ENCODE assay signal across 15 cellular contexts in genomic region chr11:62885137-62885536, GRCh38. TPM values are rescaled to one million over a fixed set of nuclear protein-coding genes. Genes with fewer than 3 reads are reported as not detected.
DNase-seq lines count a peak whose midpoint lies in the region; ATAC-seq and TF ChIP-seq lines count a peak whose summit lies in the region.
"Had no signal": no experiment of that assay in that cellular context is flagged by ENCODE, and none has a peak within 500 bp of the region (broad histone marks: within the 10 kb centered on the region; RNA-seq: fewer than 3 reads in every experiment).

No MANE protein-coding gene starts in this region.

- H3K9me3 ChIP-seq in fibroblast of lung (ENCODE audit: control insufficient read depth, insufficient read depth, low read depth, low read length) (no peaks in the 10 kb centered on the region), vagina (no peaks in the 10 kb centered on the region), gastrocnemius medialis (no peaks in the 10 kb centered on the region)
- H3K9me3 ChIP-seq: ascending aorta had no signal

- peaks cover 81% of the 10 kb centered on the region for H3K4me1 Mint-ChIP-seq in activated T-cell treated with anti-CD3 and anti-CD28 coated beads, Interleukin-2, amount 50 U/mL, for 72 hours (ENCODE audit: low read depth)
- H3K4me1 Mint-ChIP-seq in activated CD8-positive, alpha-beta T cell treated with anti-CD3 and anti-CD28 coated beads, Interleukin-2, amount 10 ng/mL, durations not matched to agents 7 days and 5 days (ENCODE audit: low read depth): peaks cover 39% of the 10 kb centered on the region
- H3K4me1 Mint-ChIP-seq in stimulated activated effector memory CD8-positive, alpha-beta T cell treated with anti-CD3 and anti-CD28 coated beads, Interleukin-12 subunit alpha, Interleukin-12 subunit beta, amount 100 ng/mL, for 72 hours: peaks cover 68% of the 10 kb centered on the region

- H3K9me3 Mint-ChIP-seq in activated T-cell treated with anti-CD3 and anti-CD28 coated beads, Interleukin-2, amount 50 U/mL, for 72 hours: no peaks in the 10 kb centered on the region
- H3K9me3 Mint-ChIP-seq in activated CD8-positive, alpha-beta T cell treated with anti-CD3 and anti-CD28 coated beads, Interleukin-2, amount 10 ng/mL, durations not matched to agents 7 days and 5 days (ENCODE audit: insufficient read depth): no peaks in the 10 kb centered on the region
- H3K9me3 Mint-ChIP-seq in stimulated activated effector memory CD8-positive, alpha-beta T cell treated with anti-CD3 and anti-CD28 coated beads, Interleukin-12 subunit alpha, Interleukin-12 subunit beta, amount 100 ng/mL, for 72 hours: no peaks in the 10 kb centered on the region
- H3K9me3 Mint-ChIP-seq: immature natural killer cell; naive thymus-derived CD4-positive, alpha-beta T cell had no signal

- peaks cover 2% of the 10 kb centered on the region for H4K20me1 ChIP-seq in fibroblast of lung (ENCODE audit: control insufficient read depth, extremely low read depth, insufficient read depth, low read length)

- intact Hi-C loops in vagina (cut with DNase I): no loop called here
- intact Hi-C loops in gastrocnemius medialis (cut with DNase I; ENCODE audit: low total_unique reads): no loop called here

- TF ChIP-seq CTCF in fibroblast of lung (conservative IDR thresholded peaks at IDR 0.05 in 1 of 2, IDR thresholded peaks at IDR 0.05 in 1 of 2; ENCODE audit: low read depth in 1 of 2, low read length in 2 of 2) (no peak), vagina (IDR thresholded peaks at IDR 0.05) (no peak), gastrocnemius medialis (IDR thresholded peaks at IDR 0.05 in 4 of 5, conservative IDR thresholded peaks at IDR 0.05 in 1 of 5) (no peak)

- peaks cover 59% of the 10 kb centered on the region for H3K79me2 ChIP-seq in fibroblast of lung (ENCODE audit: control insufficient read depth, insufficient read depth, low read length)

- H2AFZ ChIP-seq in fibroblast of lung (ENCODE audit: low read length): no peak overlapping the region

- H3K27me3 Mint-ChIP-seq in activated T-cell treated with anti-CD3 and anti-CD28 coated beads, Interleukin-2, amount 50 U/mL, for 72 hours (ENCODE audit: low read depth): no peaks in the 10 kb centered on the region
- no peaks in the 10 kb centered on the region for H3K27me3 Mint-ChIP-seq in activated CD8-positive, alpha-beta T cell treated with anti-CD3 and anti-CD28 coated beads, Interleukin-2, amount 10 ng/mL, durations not matched to agents 7 days and 5 days (ENCODE audit: low read depth)

- DNase-seq in activated T-cell treated with anti-CD3 and anti-CD28 coated beads, Interleukin-2, amount 50 U/mL, for 72 hours: no peak
- no peak for DNase-seq in activated T-cell treated with anti-CD3 and anti-CD28 coated beads, Interleukin-2, amount 50 U/mL, for 48 hours
- DNase-seq in activated CD8-positive, alpha-beta T cell treated with anti-CD3 and anti-CD28 coated beads, Interleukin-2, amount 10 ng/mL, durations not matched to agents 7 days and 5 days: no peak
- no peak for DNase-seq in fibroblast of lung (ENCODE audit: low read depth in 2 of 2)
- no peak for DNase-seq in stimulated activated effector memory CD8-positive, alpha-beta T cell treated with anti-CD3 and anti-CD28 coated beads, Interleukin-12 subunit alpha, Interleukin-12 subunit beta, amount 100 ng/mL, for 72 hours (ENCODE audit: low spot score in 2 of 2)
- DNase-seq in vagina (ENCODE audit: extremely low spot score in 2 of 2): no peak
- no peak for DNase-seq in gastrocnemius medialis
- DNase-seq: immature natural killer cell; KG1; naive thymus-derived CD4-positive, alpha-beta T cell; NCI-H2081; stimulated activated naive CD4-positive, alpha-beta T cell had no signal

- in situ Hi-C loops in gastrocnemius medialis (cut with MboI; ENCODE audit: low sequenced_read_pairs in 4 of 4): loop anchor here in 1 of 4 donors (25.0 kb wide), 1 partner anchor 773 kb away; the partner anchor contains the start of gene INCENP

- no peak overlapping the region for H3K9ac ChIP-seq in fibroblast of lung (ENCODE audit: insufficient read depth, low read length)

- H3K4me1 ChIP-seq in fibroblast of lung (ENCODE audit: control insufficient read depth, extremely low read depth, insufficient read depth, low read length) (peaks cover 20% of the 10 kb centered on the region), vagina (peaks cover 74% of the 10 kb centered on the region), gastrocnemius medialis (peaks cover 36 to 39% of the 10 kb centered on the region in 2 donors)

- H3K4me3 Mint-ChIP-seq in activated T-cell treated with anti-CD3 and anti-CD28 coated beads, Interleukin-2, amount 50 U/mL, for 72 hours: peak overlapping the region; percentile 77 to 98
- H3K4me3 Mint-ChIP-seq in activated CD8-positive, alpha-beta T cell treated with anti-CD3 and anti-CD28 coated beads, Interleukin-2, amount 10 ng/mL, durations not matched to agents 7 days and 5 days: peak overlapping the region; percentile 5
- H3K4me3 Mint-ChIP-seq in stimulated activated effector memory CD8-positive, alpha-beta T cell treated with anti-CD3 and anti-CD28 coated beads, Interleukin-12 subunit alpha, Interleukin-12 subunit beta, amount 100 ng/mL, for 72 hours: peak overlapping the region; percentile 95
- H3K4me3 Mint-ChIP-seq: immature natural killer cell had no signal

- H3K27ac ChIP-seq in fibroblast of lung (ENCODE audit: insufficient read depth, low read length) (no peak overlapping the region), vagina (no peak overlapping the region), gastrocnemius medialis (peak overlapping the region in 1 of 4 donors; percentile 8)

- H3K36me3 ChIP-seq in fibroblast of lung (ENCODE audit: control insufficient read depth, insufficient read depth, low read length): peaks cover 50% of the 10 kb centered on the region
- peaks cover 5 to 72% of the 10 kb centered on the region in 2 donors for H3K36me3 ChIP-seq in vagina
- peaks cover 19 to 71% of the 10 kb centered on the region in 2 donors for H3K36me3 ChIP-seq in gastrocnemius medialis

- peak overlapping the region in 3 of 4 experiments; percentile 16 to 100 (median 49) for H3K4me3 ChIP-seq in fibroblast of lung (replicated peaks in 1 of 4; ENCODE audit: control extremely low read depth in 1 of 4, insufficient read depth in 1 of 4, low read depth in 3 of 4, low read length in 4 of 4)
- no peak overlapping the region for H3K4me3 ChIP-seq in vagina
- H3K4me3 ChIP-seq in gastrocnemius medialis: no peak overlapping the region

- peak overlapping the region; percentile 83 for H3K27ac Mint-ChIP-seq in activated T-cell treated with anti-CD3 and anti-CD28 coated beads, Interleukin-2, amount 50 U/mL, for 72 hours
- H3K27ac Mint-ChIP-seq in activated CD8-positive, alpha-beta T cell treated with anti-CD3 and anti-CD28 coated beads, Interleukin-2, amount 10 ng/mL, durations not matched to agents 7 days and 5 days: peak overlapping the region; percentile 58
- peak overlapping the region; percentile 78 for H3K27ac Mint-ChIP-seq in stimulated activated effector memory CD8-positive, alpha-beta T cell treated with anti-CD3 and anti-CD28 coated beads, Interleukin-12 subunit alpha, Interleukin-12 subunit beta, amount 100 ng/mL, for 72 hours

- peaks cover 42 to 73% of the 10 kb centered on the region in 2 donors for H3K36me3 Mint-ChIP-seq in activated T-cell treated with anti-CD3 and anti-CD28 coated beads, Interleukin-2, amount 50 U/mL, for 72 hours (ENCODE audit: insufficient read depth in 2 of 2)
- H3K36me3 Mint-ChIP-seq in activated CD8-positive, alpha-beta T cell treated with anti-CD3 and anti-CD28 coated beads, Interleukin-2, amount 10 ng/mL, durations not matched to agents 7 days and 5 days (ENCODE audit: low read depth): peaks cover 90% of the 10 kb centered on the region
- peaks cover 100% of the 10 kb centered on the region for H3K36me3 Mint-ChIP-seq in stimulated activated effector memory CD8-positive, alpha-beta T cell treated with anti-CD3 and anti-CD28 coated beads, Interleukin-12 subunit alpha, Interleukin-12 subunit beta, amount 100 ng/mL, for 72 hours

- POLR2A ChIA-PET in activated CD8-positive, alpha-beta T cell treated with anti-CD3 and anti-CD28 coated beads, Interleukin-2, amount 10 ng/mL, durations not matched to agents 7 days and 5 days (lab: Charles Lee): interaction anchor here (3.9 to 5.2 kb wide), 2 partner anchors 31 to 44 kb away, joined by 33 to 104 read pairs; no protein-coding TSS in a partner anchor

- H3K27me3 ChIP-seq in fibroblast of lung (ENCODE audit: control insufficient read depth, insufficient read depth, low read length) (no peaks in the 10 kb centered on the region), vagina (no peaks in the 10 kb centered on the region), gastrocnemius medialis (no peaks in the 10 kb centered on the region)
- H3K27me3 ChIP-seq: ascending aorta had no signal

- no peak for ATAC-seq in activated T-cell treated with anti-CD3 and anti-CD28 coated beads, Interleukin-2, amount 50 U/mL, for 72 hours (replicated peaks in 1 of 2)
- ATAC-seq in activated CD8-positive, alpha-beta T cell treated with anti-CD3 and anti-CD28 coated beads, Interleukin-2, amount 10 ng/mL, durations not matched to agents 7 days and 5 days: no peak
- no peak for ATAC-seq in stimulated activated effector memory CD8-positive, alpha-beta T cell treated with anti-CD3 and anti-CD28 coated beads, Interleukin-12 subunit alpha, Interleukin-12 subunit beta, amount 100 ng/mL, for 72 hours
- ATAC-seq in GM19455 (IDR thresholded peaks at IDR 0.05; ENCODE audit: unreplicated experiment): no peak
- no peak for ATAC-seq in gastrocnemius medialis
- ATAC-seq: naive thymus-derived CD4-positive, alpha-beta T cell had no signal

- TF ChIP-seq POLR2A in vagina (IDR thresholded peaks at IDR 0.05) (no peak), gastrocnemius medialis (IDR thresholded peaks at IDR 0.05) (no peak)

- CTCF ChIA-PET in activated CD8-positive, alpha-beta T cell treated with anti-CD3 and anti-CD28 coated beads, Interleukin-2, amount 10 ng/mL, durations not matched to agents 7 days and 5 days (lab: Charles Lee): interaction anchor here (1.4 to 1.8 kb wide), 2 partner anchors 21 to 99 kb away, joined by 3 to 8 read pairs; no protein-coding TSS in a partner anchor

- H3K4me2 ChIP-seq in fibroblast of lung (ENCODE audit: extremely low read depth, insufficient read depth, low read length): peak overlapping the region; percentile 55

RNA-seq across cellular contexts. Expression of gene SLC3A2, which starts 4.4 kb away (rescaled TPM):
- 100 to 1,000 TPM; 730 to 898 TPM for total RNA-seq in activated T-cell treated with anti-CD3 and anti-CD28 coated beads, Interleukin-2, amount 50 U/mL, for 72 hours
- 100 to 1,000 TPM; 190 to 202 TPM for total RNA-seq in activated CD8-positive, alpha-beta T cell treated with anti-CD3 and anti-CD28 coated beads, Interleukin-2, amount 10 ng/mL, durations not matched to agents 7 days and 5 days
- total RNA-seq in fibroblast of lung (344 and 441 TPM in 2 replicates), vagina (169 TPM), gastrocnemius medialis (100 to 1,000 TPM; 158 to 278 (median 189) TPM)
- polyA plus RNA-seq in fibroblast of lung: 91.2 and 132 TPM in 2 replicates
- 76.2 and 115 TPM in 2 replicates for polyA plus RNA-seq in fibroblast of lung (2012)
- 118 and 198 TPM in 2 replicates for polyA minus RNA-seq in fibroblast of lung (ENCODE audit: low replicate concordance)

RNA-seq across cellular contexts. Expression of gene CHRM1, which starts 36.0 kb away (rescaled TPM):
- total RNA-seq in activated T-cell treated with anti-CD3 and anti-CD28 coated beads, Interleukin-2, amount 50 U/mL, for 72 hours: not detected
- total RNA-seq in activated CD8-positive, alpha-beta T cell treated with anti-CD3 and anti-CD28 coated beads, Interleukin-2, amount 10 ng/mL, durations not matched to agents 7 days and 5 days: not detected
- not detected in 2 replicates for total RNA-seq in fibroblast of lung
- not detected in 2 replicates for polyA plus RNA-seq in fibroblast of lung
- polyA plus RNA-seq in fibroblast of lung (2012): not detected in 2 replicates
- polyA minus RNA-seq in fibroblast of lung (ENCODE audit: low replicate concordance): not detected in 2 replicates
- not detected for total RNA-seq in vagina
- total RNA-seq in gastrocnemius medialis: not detected
- total RNA-seq: ascending aorta; naive thymus-derived CD4-positive, alpha-beta T cell had no signal
- polyA plus RNA-seq: BJ; immature natural killer cell; naive thymus-derived CD4-positive, alpha-beta T cell had no signal

RNA-seq across cellular contexts. Expression of gene WDR74, which starts 45.7 kb away (rescaled TPM):
- 100 to 1,000 TPM; 101 to 104 TPM for total RNA-seq in activated T-cell treated with anti-CD3 and anti-CD28 coated beads, Interleukin-2, amount 50 U/mL, for 72 hours
- 10 to 100 TPM; 66.0 to 66.9 TPM for total RNA-seq in activated CD8-positive, alpha-beta T cell treated with anti-CD3 and anti-CD28 coated beads, Interleukin-2, amount 10 ng/mL, durations not matched to agents 7 days and 5 days
- total RNA-seq in fibroblast of lung (85.3 and 86.9 TPM in 2 replicates), vagina (51.8 TPM), gastrocnemius medialis (100 to 1,000 TPM in 1 of 4 donors, 10 to 100 TPM in 3; 66.4 to 133 (median 87.0) TPM)
- 14.8 and 24.0 TPM in 2 replicates for polyA plus RNA-seq in fibroblast of lung
- polyA plus RNA-seq in fibroblast of lung (2012): 22.8 and 36.2 TPM in 2 replicates
- 31.6 and 48.3 TPM in 2 replicates for polyA minus RNA-seq in fibroblast of lung (ENCODE audit: low replicate concordance)

RNA-seq across cellular contexts. Expression of gene TEX54, which starts 52.5 kb away (rescaled TPM):
- 1 to 10 TPM in 1 of 2 donors, under 1 TPM in 1; 0.77 to 1.5 TPM for total RNA-seq in activated T-cell treated with anti-CD3 and anti-CD28 coated beads, Interleukin-2, amount 50 U/mL, for 72 hours
- not detected for total RNA-seq in activated CD8-positive, alpha-beta T cell treated with anti-CD3 and anti-CD28 coated beads, Interleukin-2, amount 10 ng/mL, durations not matched to agents 7 days and 5 days
- not detected in 2 replicates for total RNA-seq in fibroblast of lung
- not detected in 2 replicates for polyA plus RNA-seq in fibroblast of lung
- polyA plus RNA-seq in fibroblast of lung (2012): 0.35 TPM in 1 of 2 replicates, not detected in the other
- not detected in 2 replicates for polyA minus RNA-seq in fibroblast of lung (ENCODE audit: low replicate concordance)
- total RNA-seq in vagina: not detected
- total RNA-seq in gastrocnemius medialis: not detected
- total RNA-seq: ascending aorta had no signal
- polyA plus RNA-seq: BJ had no signal

RNA-seq across cellular contexts. Expression of gene STX5, which starts 53.3 kb away (rescaled TPM):
- total RNA-seq in activated T-cell treated with anti-CD3 and anti-CD28 coated beads, Interleukin-2, amount 50 U/mL, for 72 hours: 10 to 100 TPM; 53.9 to 70.1 TPM
- total RNA-seq in activated CD8-positive, alpha-beta T cell treated with anti-CD3 and anti-CD28 coated beads, Interleukin-2, amount 10 ng/mL, durations not matched to agents 7 days and 5 days: 10 to 100 TPM; 30.4 to 32.7 TPM
- total RNA-seq in fibroblast of lung: 40.3 and 44.9 TPM in 2 replicates
- 48.7 and 48.9 TPM in 2 replicates for polyA plus RNA-seq in fibroblast of lung
- 43.4 and 45.8 TPM in 2 replicates for polyA plus RNA-seq in fibroblast of lung (2012)
- 39.7 and 53.2 TPM in 2 replicates for polyA minus RNA-seq in fibroblast of lung (ENCODE audit: low replicate concordance)
- 35.6 TPM for total RNA-seq in vagina
- total RNA-seq in gastrocnemius medialis: 10 to 100 TPM; 16.2 to 26.0 (median 24.9) TPM

Comparison
In these comparisons a context has a peak if more than half of its experiments do, and no peak if none do; other contexts are left out.
1. H3K4me3 Mint-ChIP-seq: peak in every context shown above with its lines; median percentile 95 in stimulated activated effector memory CD8-positive, alpha-beta T cell treated with anti-CD3 and anti-CD28 coated beads, Interleukin-12 subunit alpha, Interleukin-12 subunit beta, amount 100 ng/mL, for 72 hours; 88 in activated T-cell treated with anti-CD3 and anti-CD28 coated beads, Interleukin-2, amount 50 U/mL, for 72 hours; 5 in activated CD8-positive, alpha-beta T cell treated with anti-CD3 and anti-CD28 coated beads, Interleukin-2, amount 10 ng/mL, durations not matched to agents 7 days and 5 days.
2. H3K4me3 ChIP-seq: peak in fibroblast of lung (3 of 4); none in vagina (0 of 2) and gastrocnemius medialis (0 of 4).
3. Peak in every context shown above with its lines, with median percentiles within 50 percentile points of each other: H3K27ac Mint-ChIP-seq.